10 cellular contexts compared by ENCODE assay signal in the genomic region with DNA sequence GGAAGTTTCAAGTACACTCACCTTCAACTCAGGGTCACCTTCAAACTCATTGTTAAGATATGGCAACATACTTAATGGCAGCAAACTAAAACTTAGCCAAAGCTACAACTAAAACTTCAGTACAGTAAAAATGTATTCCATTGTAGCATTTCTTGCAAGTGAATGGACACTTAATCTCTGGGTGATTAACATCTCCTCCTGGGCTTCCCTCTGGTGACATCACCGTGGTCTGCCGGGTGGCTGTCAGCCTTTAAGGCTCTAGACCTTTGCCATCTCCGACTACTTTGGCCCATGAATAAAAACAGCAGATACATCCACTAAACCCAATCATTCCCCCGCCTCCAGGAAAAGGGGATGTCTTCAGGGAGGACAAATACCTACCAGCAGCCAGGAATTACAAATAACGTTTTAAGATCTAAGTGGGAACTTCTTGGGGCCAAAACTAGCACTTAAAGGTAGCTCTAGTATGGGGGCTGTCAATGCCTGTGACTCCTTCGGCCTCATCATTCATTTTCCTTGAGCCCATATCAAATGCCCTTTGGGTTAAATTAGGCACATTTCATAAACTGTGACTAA. TPM values are rescaled to one million over a fixed set of nuclear protein-coding genes. Genes with fewer than 3 reads are reported as not detected.
DNase-seq lines count a peak whose midpoint lies in the region; ATAC-seq, FAIRE-seq and TF ChIP-seq lines count a peak whose summit lies in the region.
"Had no signal": no experiment of that assay in that cellular context is flagged by ENCODE, and none has a peak within 500 bp of the region (broad histone marks: within the 10 kb centered on the region; RNA-seq: fewer than 3 reads in every experiment).

No MANE protein-coding gene starts in this region.

- peak overlapping the region; percentile 82 for H3K27ac ChIP-seq in VCaP
- H3K27ac ChIP-seq in kidney (ENCODE audit: low read depth in 2 of 2, low read length in 2 of 2): peak overlapping the region; percentile 74 to 92
- peak overlapping the region; percentile 85 to 93 (median 87) for H3K27ac ChIP-seq in stomach
- H3K27ac ChIP-seq: foreskin keratinocyte had no signal

- 27 to 50% (median 42%) methylated on average over 6 of the region's 6 CpGs for whole genome bisulfite sequencing in stomach, 5 donors

- peaks cover 2 to 9% of the 10 kb centered on the region in 2 donors for H3K36me3 ChIP-seq in kidney (ENCODE audit: control insufficient read depth in 1 of 2, insufficient read depth in 2 of 2, low read length in 2 of 2)
- peaks cover 0 to 16% (median 13%) of the 10 kb centered on the region in 4 donors for H3K36me3 ChIP-seq in stomach

- intact Hi-C loops in activated CD8-positive, alpha-beta T cell treated with anti-CD3 and anti-CD28 coated beads for 36 hours (cut with micrococcal nuclease): no loop called here
- intact Hi-C loops in kidney (cut with DNase I) (no loop called here), stomach (cut with DNase I; ENCODE audit: low total_unique reads) (no loop called here)

- CTCF ChIA-PET in activated CD8-positive, alpha-beta T cell treated with anti-CD3 and anti-CD28 coated beads, Interleukin-2, amount 10 ng/mL, durations not matched to agents 7 days and 5 days (lab: Charles Lee): no interaction called here
- CTCF ChIA-PET in activated CD8-positive, alpha-beta T cell treated with anti-CD3 and anti-CD28 coated beads for 36 hours (lab: Charles Lee): no interaction called here

- no peak for DNase-seq in activated CD8-positive, alpha-beta T cell treated with anti-CD3 and anti-CD28 coated beads, Interleukin-2, amount 10 ng/mL, durations not matched to agents 7 days and 5 days
- DNase-seq in activated CD8-positive, alpha-beta T cell treated with anti-CD3 and anti-CD28 coated beads for 36 hours: no peak
- DNase-seq in kidney: no peak
- no peak for DNase-seq in stomach
- DNase-seq in urothelium cell line (ENCODE audit: low spot score): no peak
- DNase-seq in NCI-H1930 (lab: John Stamatoyannopoulos, UW): no peak
- DNase-seq: activated gamma-delta T cell had no signal

- H3K36me3 Mint-ChIP-seq in activated CD8-positive, alpha-beta T cell treated with anti-CD3 and anti-CD28 coated beads, Interleukin-2, amount 10 ng/mL, durations not matched to agents 7 days and 5 days (ENCODE audit: low read depth): no peaks in the 10 kb centered on the region
- H3K36me3 Mint-ChIP-seq in activated CD8-positive, alpha-beta T cell treated with anti-CD3 and anti-CD28 coated beads for 36 hours (ENCODE audit: low read depth): no peaks in the 10 kb centered on the region

- peaks cover 10% of the 10 kb centered on the region for H3K4me1 Mint-ChIP-seq in activated CD8-positive, alpha-beta T cell treated with anti-CD3 and anti-CD28 coated beads, Interleukin-2, amount 10 ng/mL, durations not matched to agents 7 days and 5 days (ENCODE audit: low read depth)
- peaks cover 3% of the 10 kb centered on the region for H3K4me1 Mint-ChIP-seq in activated CD8-positive, alpha-beta T cell treated with anti-CD3 and anti-CD28 coated beads for 36 hours (ENCODE audit: low read depth)

- H3K9ac ChIP-seq in kidney (ENCODE audit: low read length in 2 of 2): peak overlapping the region; percentile 78 to 85

- no peak overlapping the region for H3K27ac Mint-ChIP-seq in activated CD8-positive, alpha-beta T cell treated with anti-CD3 and anti-CD28 coated beads, Interleukin-2, amount 10 ng/mL, durations not matched to agents 7 days and 5 days
- no peak overlapping the region for H3K27ac Mint-ChIP-seq in activated CD8-positive, alpha-beta T cell treated with anti-CD3 and anti-CD28 coated beads for 36 hours

- H3K27me3 Mint-ChIP-seq in activated CD8-positive, alpha-beta T cell treated with anti-CD3 and anti-CD28 coated beads, Interleukin-2, amount 10 ng/mL, durations not matched to agents 7 days and 5 days (ENCODE audit: low read depth): peaks cover 41% of the 10 kb centered on the region
- peaks cover 37% of the 10 kb centered on the region for H3K27me3 Mint-ChIP-seq in activated CD8-positive, alpha-beta T cell treated with anti-CD3 and anti-CD28 coated beads for 36 hours

- POLR2A ChIA-PET in activated CD8-positive, alpha-beta T cell treated with anti-CD3 and anti-CD28 coated beads, Interleukin-2, amount 10 ng/mL, durations not matched to agents 7 days and 5 days (lab: Charles Lee): no interaction called here
- POLR2A ChIA-PET in activated CD8-positive, alpha-beta T cell treated with anti-CD3 and anti-CD28 coated beads for 36 hours (lab: Charles Lee): no interaction called here

- no peak for TF ChIP-seq CTCF in activated CD8-positive, alpha-beta T cell treated with anti-CD3 and anti-CD28 coated beads for 36 hours (IDR thresholded peaks at IDR 0.05)
- TF ChIP-seq CTCF in VCaP (conservative IDR thresholded peaks at IDR 0.05) (no peak), kidney (IDR thresholded peaks at IDR 0.05; ENCODE audit: borderline replicate concordance, extremely low read depth, insufficient read depth) (no peak), stomach (IDR thresholded peaks at IDR 0.05) (no peak)

- peaks cover 0 to 63% (median 13%) of the 10 kb centered on the region in 3 donors for H3K27me3 ChIP-seq in stomach
- H3K27me3 ChIP-seq: foreskin keratinocyte had no signal

- H3K9me3 ChIP-seq in kidney (ENCODE audit: control insufficient read depth in 1 of 2, low read length in 2 of 2) (no peaks in the 10 kb centered on the region), stomach (no peaks in the 10 kb centered on the region)

- peak overlapping the region; percentile 74 to 95 for H3K4me3 ChIP-seq in kidney (ENCODE audit: low read length in 2 of 2)
- peak overlapping the region; percentile 51 to 71 (median 58) for H3K4me3 ChIP-seq in stomach

- no peak for ATAC-seq in activated CD8-positive, alpha-beta T cell treated with anti-CD3 and anti-CD28 coated beads, Interleukin-2, amount 10 ng/mL, durations not matched to agents 7 days and 5 days
- no peak for ATAC-seq in activated CD8-positive, alpha-beta T cell treated with anti-CD3 and anti-CD28 coated beads for 36 hours
- no peak for ATAC-seq in GM18520 (IDR thresholded peaks at IDR 0.05; ENCODE audit: unreplicated experiment)

- peak overlapping the region; percentile 58 for H3K4me3 Mint-ChIP-seq in activated CD8-positive, alpha-beta T cell treated with anti-CD3 and anti-CD28 coated beads, Interleukin-2, amount 10 ng/mL, durations not matched to agents 7 days and 5 days
- H3K4me3 Mint-ChIP-seq in activated CD8-positive, alpha-beta T cell treated with anti-CD3 and anti-CD28 coated beads for 36 hours: no peak overlapping the region

- TF ChIP-seq POLR2A in stomach (IDR thresholded peaks at IDR 0.05): no peak

- H3K9me3 Mint-ChIP-seq in activated CD8-positive, alpha-beta T cell treated with anti-CD3 and anti-CD28 coated beads, Interleukin-2, amount 10 ng/mL, durations not matched to agents 7 days and 5 days (ENCODE audit: insufficient read depth): no peaks in the 10 kb centered on the region
- no peaks in the 10 kb centered on the region for H3K9me3 Mint-ChIP-seq in activated CD8-positive, alpha-beta T cell treated with anti-CD3 and anti-CD28 coated beads for 36 hours

- TF ChIP-seq EP300 in stomach (IDR thresholded peaks at IDR 0.05): no peak

- peaks cover 14 to 17% of the 10 kb centered on the region in 2 donors for H3K4me1 ChIP-seq in kidney (ENCODE audit: control insufficient read depth in 1 of 2, insufficient read depth in 1 of 2, low read depth in 1 of 2, low read length in 2 of 2)
- H3K4me1 ChIP-seq in stomach: peaks cover 16 to 44% (median 28%) of the 10 kb centered on the region in 4 donors

- FAIRE-seq in kidney (lab: Jason Lieb, UNC) (no peak), urothelium cell line (lab: Jason Lieb, UNC) (no peak)

RNA-seq across cellular contexts. Expression of a gene that starts 1.2 kb away (rescaled TPM):
- total RNA-seq in activated CD8-positive, alpha-beta T cell treated with anti-CD3 and anti-CD28 coated beads, Interleukin-2, amount 10 ng/mL, durations not matched to agents 7 days and 5 days: under 1 TPM in 1 of 2 experiments, not detected in 1; 0.16 TPM
- under 1 TPM in 1 of 2 experiments, not detected in 1; 0.04 TPM for total RNA-seq in activated CD8-positive, alpha-beta T cell treated with anti-CD3 and anti-CD28 coated beads for 36 hours
- total RNA-seq in kidney (172 TPM), stomach (100 to 1,000 TPM in 1 of 5 donors, 10 to 100 TPM in 4; 31.4 to 154 (median 48.2) TPM)
- polyA plus RNA-seq in kidney (ENCODE audit: insufficient read depth, low read depth, low replicate concordance) (44.4 TPM), stomach (10 to 100 TPM in 1 of 3 donors, 1 to 10 TPM in 2; 6.8 to 10.4 (median 7.6) TPM)

Comparison
In these comparisons a context has a peak if more than half of its experiments do, and no peak if none do; other contexts are left out.
1. RNA of a gene that starts 1.2 kb away (total RNA-seq): 172 TPM in kidney (single experiment) and 31.4 to 154 TPM in stomach; 0.16 TPM in activated CD8-positive, alpha-beta T cell treated with anti-CD3 and anti-CD28 coated beads, Interleukin-2, amount 10 ng/mL, durations not matched to agents 7 days and 5 days and 0.04 TPM in activated CD8-positive, alpha-beta T cell treated with anti-CD3 and anti-CD28 coated beads for 36 hours; every median in the first group is over 10 times any median in the second.
2. Peak in every context shown above with its lines, with median percentiles within 50 percentile points of each other: H3K27ac ChIP-seq.